10 cellular contexts compared by ENCODE assay signal in genomic region chr5:141567513-141568117, GRCh38. TPM values are rescaled to one million over a fixed set of nuclear protein-coding genes. Genes with fewer than 3 reads are reported as not detected.
DNase-seq lines count a peak whose midpoint lies in the region; ATAC-seq, FAIRE-seq and TF ChIP-seq lines count a peak whose summit lies in the region.
"Had no signal": no experiment of that assay in that cellular context is flagged by ENCODE, and none has a peak within 500 bp of the region (broad histone marks: within the 10 kb centered on the region; RNA-seq: fewer than 3 reads in every experiment).

No MANE protein-coding gene starts in this region.

- no peak overlapping the region for H4K5ac ChIP-seq in H1 (ENCODE audit: insufficient read length, low read depth, low read length)

- H3K4ac ChIP-seq in H1 (replicated peaks; ENCODE audit: insufficient read length, low read depth, low read length) = no peak overlapping the region

- intact Hi-C loops in ovary (cut with DNase I) = loop anchor here in 2 of 4 donors (10.0 kb wide), 2 partner anchors 323 to 393 kb away; partner anchors contain the start of genes PCDHB15 (in 1 of the 2), PCDHB7 (in 1 of the 2) and PCDHB8 (in 1 of the 2)

- CTCF ChIA-PET in H1 (lab: Charles Lee; ENCODE audit: partially characterized antibody) = interaction anchor here (0.6 to 3.5 kb wide), 47 partner anchors 10 to 1078 kb away, joined by 3 to 30 read pairs (median 5); partner anchors contain the start of genes PCDHB10, PCDHB11, PCDHB14 and PCDHB15

- no peak overlapping the region for H2AK5ac ChIP-seq in H1 (ENCODE audit: low read depth, low read length)

- H3K14ac ChIP-seq in H1 (ENCODE audit: insufficient read length) = no peak overlapping the region

- no peak overlapping the region for H3K27ac ChIP-seq in H1 (ENCODE audit: low read depth, low read length)
- H3K27ac ChIP-seq in ovary = no peak overlapping the region
- H3K27ac ChIP-seq: BLaER1 had no signal

- no peak overlapping the region for H2BK20ac ChIP-seq in H1 (ENCODE audit: low read length)

- peak; percentile 84 for TF ChIP-seq CTCF in NB4 (IDR thresholded peaks at IDR 0.05; ENCODE audit: low read depth, low read length)
- peak in 2 of 3 experiments; percentile 51 to 73; a peak in 2 of 4 replicates for TF ChIP-seq CTCF in H1 (IDR thresholded peaks at IDR 0.05; ENCODE audit: control extremely low read depth in 1 of 3, insufficient read depth in 1 of 3, low read depth in 1 of 3, low read length in 3 of 3)
- peak; percentile 41 to 87 (median 62) for TF ChIP-seq CTCF in ovary (IDR thresholded peaks at IDR 0.05)

- H3K9ac ChIP-seq in H1 (replicated peaks in 1 of 4; ENCODE audit: extremely low read depth in 1 of 4, low read depth in 3 of 4, low read length in 3 of 4) = no peak overlapping the region
- H3K9ac ChIP-seq: BLaER1 had no signal

- 47% methylated on average over 2 of the region's 2 CpGs; no CpG with 5 or more reads in 1 of the 2 experiments for WGBS in H1 (ENCODE audit: extremely low coverage in 1 of 2, insufficient coverage in 1 of 2, insufficient read length in 1 of 2, insufficient replicate concordance in 2 of 2, low coverage in 1 of 2, low lambda C conversion rate in 2 of 2, missing lambda C conversion rate in 1 of 2), 2 experiments
- 27 to 35% (median 31%) methylated on average over 2 of the region's 2 CpGs for WGBS in ovary, 3 donors

- H4K91ac ChIP-seq in H1 (replicated peaks; ENCODE audit: insufficient read length, low read length) = no peak overlapping the region

- peaks cover 5 to 30% (median 16%) of the 10 kb centered on the region in 4 experiments; a peak in 7 of 8 replicates for H3K36me3 ChIP-seq in H1 (ENCODE audit: control insufficient read depth in 2 of 4, insufficient read depth in 4 of 4, low read length in 3 of 4)
- no peaks in the 10 kb centered on the region for H3K36me3 ChIP-seq in ovary

- no peak overlapping the region for H2BK5ac ChIP-seq in H1 (ENCODE audit: low read depth, low read length)

- POLR2A ChIA-PET in H1 (lab: Charles Lee; ENCODE audit: partially characterized antibody) = interaction anchor here (0.5 to 1.6 kb wide), 2 partner anchors 73 to 252 kb away, joined by 3 to 4 read pairs; no protein-coding TSS in a partner anchor

- H3K9me3 ChIP-seq in H1 (ENCODE audit: insufficient read depth in 2 of 2, low read depth in 1 of 2, low read length in 1 of 2) = no peaks in the 10 kb centered on the region
- H3K9me3 ChIP-seq in ovary = no peaks in the 10 kb centered on the region
- H3K9me3 ChIP-seq: BLaER1 had no signal

- no peaks in the 10 kb centered on the region for H4K20me1 ChIP-seq in H1 (replicated peaks in 1 of 2; ENCODE audit: control insufficient read depth in 1 of 2, insufficient read depth in 2 of 2, low read length in 2 of 2)

- H2AFZ ChIP-seq in H1 (ENCODE audit: low read length) = no peak overlapping the region

- no peak overlapping the region for H3K18ac ChIP-seq in H1 (ENCODE audit: extremely low read depth, low read length)

- no peaks in the 10 kb centered on the region for H3K79me2 ChIP-seq in H1 (ENCODE audit: control insufficient read depth in 1 of 2, insufficient read depth in 2 of 2, low read length in 2 of 2)

- H3K23me2 ChIP-seq in H1 (ENCODE audit: low read depth, low read length) = no peaks in the 10 kb centered on the region

- H3K27me3 ChIP-seq in H1 (replicated peaks in 1 of 4; ENCODE audit: control insufficient read depth in 3 of 4, extremely low read depth in 1 of 4, insufficient read depth in 3 of 4, low read length in 3 of 4) (no peaks in the 10 kb centered on the region), ovary (no peaks in the 10 kb centered on the region)
- H3K27me3 ChIP-seq: BLaER1 had no signal

- no peak overlapping the region for H2BK120ac ChIP-seq in H1 (replicated peaks; ENCODE audit: low read depth, low read length)

- H3K4me1 ChIP-seq in H1 (replicated peaks in 1 of 4; ENCODE audit: control insufficient read depth in 3 of 4, insufficient read depth in 4 of 4, low read length in 3 of 4) (no peaks in the 10 kb centered on the region; a peak in 2 of 7 replicates), ovary (ENCODE audit: insufficient read depth) (no peaks in the 10 kb centered on the region)
- H3K4me1 ChIP-seq: BLaER1 had no signal

- TF ChIP-seq POLR2A in NB4 (IDR thresholded peaks at IDR 0.05; ENCODE audit: extremely low read depth, insufficient read length) = no peak
- TF ChIP-seq POLR2A in H1 (IDR thresholded peaks at IDR 0.05; ENCODE audit: control extremely low read depth in 1 of 2, low read depth in 2 of 2, low read length in 2 of 2) = no peak
- TF ChIP-seq POLR2A in ovary (IDR thresholded peaks at IDR 0.05) = no peak

- no peak overlapping the region for H3K23ac ChIP-seq in H1 (ENCODE audit: insufficient read length)

- DNase-seq in NCI-H1105 treated with DMSO at 0.1 percent for 48 hours (lab: John Stamatoyannopoulos, UW) (peak; percentile 7), NCI-H1105 (lab: John Stamatoyannopoulos, UW) (no peak), NB4 (ENCODE audit: low read depth) (peak; percentile 33), H1 (ENCODE audit: low read depth in 1 of 2, low spot score in 2 of 2) (no peak), ovary (no peak), cerebellar nuclear complex (lab: John Stamatoyannopoulos, UW) (no peak), globus pallidus (ENCODE audit: low spot score) (no peak)

- no peak overlapping the region for H3K4me2 ChIP-seq in H1 (ENCODE audit: insufficient read depth in 1 of 2, low read depth in 2 of 2, low read length in 2 of 2)
- H3K4me2 ChIP-seq: BLaER1 had no signal

- no peak overlapping the region for H2BK12ac ChIP-seq in H1 (ENCODE audit: low read depth, low read length)

- no peak overlapping the region for H2BK15ac ChIP-seq in H1 (ENCODE audit: low read length)

- H4K8ac ChIP-seq in H1 (ENCODE audit: extremely low read depth, insufficient read depth, low read length) = no peak overlapping the region

- H3K4me3 ChIP-seq in NB4 (ENCODE audit: low read depth, low read length) = no peak overlapping the region
- H3K4me3 ChIP-seq in H1 (ENCODE audit: extremely low read depth in 1 of 4, insufficient read depth in 2 of 4, low read depth in 3 of 4, low read length in 4 of 4) = no peak overlapping the region
- H3K4me3 ChIP-seq in ovary = no peak overlapping the region
- H3K4me3 ChIP-seq: BLaER1 had no signal

- peak; percentile 69 for FAIRE-seq in H1 (lab: Jason Lieb, UNC)
- FAIRE-seq: TTC549 had no signal

- ATAC-seq in HG03045 (IDR thresholded peaks at IDR 0.05; ENCODE audit: unreplicated experiment) = no peak

- peak; percentile 6 to 21; a peak in 1 of 4 replicates for TF ChIP-seq RAD21 in H1 (IDR thresholded peaks at IDR 0.05 in 1 of 2, conservative IDR thresholded peaks at IDR 0.05 in 1 of 2; ENCODE audit: low read depth in 2 of 2, low read length in 2 of 2)

- no peak overlapping the region for H3K56ac ChIP-seq in H1 (replicated peaks; ENCODE audit: insufficient read length, low read depth, low read length)

- no peak for TF ChIP-seq EP300 in H1 (IDR thresholded peaks at IDR 0.05; ENCODE audit: borderline replicate concordance in 1 of 2, low read depth in 2 of 2, low read length in 2 of 2)
- no peak for TF ChIP-seq EP300 in ovary (IDR thresholded peaks at IDR 0.05)

- H3K79me1 ChIP-seq in H1 (ENCODE audit: low read depth, low read length) = no peaks in the 10 kb centered on the region

TF ChIP-seq in H1, 55 proteins besides CTCF, POLR2A, EP300 and RAD21 (continues in another document):
- TF ChIP-seq GTF2F1 (IDR thresholded peaks at IDR 0.05; ENCODE audit: borderline replicate concordance, low read depth, low read length) (no peak), MAX (IDR thresholded peaks at IDR 0.05) (no peak), KDM5A (IDR thresholded peaks at IDR 0.05; ENCODE audit: low read length) (no peak), SIN3A (conservative IDR thresholded peaks at IDR 0.05 in 1 of 2, IDR thresholded peaks at IDR 0.05 in 1 of 2; ENCODE audit: low read depth in 1 of 2, low read length in 2 of 2) (no peak), EZH2 (IDR thresholded peaks at IDR 0.05; ENCODE audit: low read depth, low read length, severe bottlenecking) (no peak), RBBP5 (IDR thresholded peaks at IDR 0.05; ENCODE audit: borderline replicate concordance, low read depth, low read length) (no peak), SP4 (IDR thresholded peaks at IDR 0.05; ENCODE audit: low read length) (no peak), TAF7 (optimal IDR thresholded peaks at IDR 0.05; ENCODE audit: borderline replicate concordance, low read depth, low read length) (no peak), SP1 (IDR thresholded peaks at IDR 0.05; ENCODE audit: low read depth, low read length) (no peak), CBX8 (IDR thresholded peaks at IDR 0.05; ENCODE audit: borderline replicate concordance, low read depth, low read length) (no peak), SIRT6 (IDR thresholded peaks at IDR 0.05; ENCODE audit: low read length) (no peak), ATF2 (IDR thresholded peaks at IDR 0.05; ENCODE audit: low read length) (no peak), JUND (IDR thresholded peaks at IDR 0.05; ENCODE audit: low read length) (no peak), CHD1 (IDR thresholded peaks at IDR 0.05; ENCODE audit: low read depth, low read length) (no peak)

RNA-seq across cellular contexts. Expression of gene DIAPH1, which starts 51.2 kb away (rescaled TPM):
- 107 and 114 TPM in 2 replicates for total RNA-seq in H1 (2021; fragmentation: NEBNext Ultra II Directional; extraction: Animal tissue kit (Norgen Biotek cat#: 25700))
- polyA plus RNA-seq in H1 (2011; rRNA removed) (61.2 and 70.9 TPM in 2 replicates), ovary (10 to 100 TPM; 21.2 to 45.6 TPM)
- 48.9 TPM for polyA plus RNA-seq in H1 (2011; cell fraction: cytosol; rRNA removed)
- 141 TPM for polyA plus RNA-seq in H1 (2011; cell fraction: nucleus; rRNA removed)
- 75.5 to 89.0 TPM (median 87.1 TPM) in 4 replicates for polyA plus RNA-seq in H1 (2012, experiment 1 of 2)
- 29.3 TPM for polyA plus RNA-seq in H1 (2012, experiment 2 of 2)
- 88.0 TPM for polyA plus RNA-seq in H1 (2013, experiment 1 of 2)
- polyA plus RNA-seq in H1 (2013, experiment 2 of 2) = 97.4 TPM
- 87.4 and 92.8 TPM in 2 replicates for polyA minus RNA-seq in H1 (2011; rRNA and poly(A)+ RNA removed)
- 48.5 TPM for polyA minus RNA-seq in H1 (2011; cell fraction: cytosol; rRNA and poly(A)+ RNA removed)
- 88.3 TPM for polyA minus RNA-seq in H1 (2011; cell fraction: nucleus; rRNA and poly(A)+ RNA removed)
- 10 to 100 TPM; 28.0 to 51.0 (median 44.0) TPM for total RNA-seq in ovary

Comparison
In these comparisons a context has a peak if more than half of its experiments do, and no peak if none do; other contexts are left out.
1. DNase-seq: peak in NCI-H1105 treated with DMSO at 0.1 percent for 48 hours (single experiment) and NB4 (single experiment); none in NCI-H1105 (single experiment), H1 (0 of 2), ovary (0 of 5), cerebellar nuclear complex (0 of 2) and globus pallidus (single experiment).
2. Peak in every context shown above with its lines, with median percentiles within 50 percentile points of each other: CTCF ChIP-seq.